In genomic region chr3:17979248-17979647, GRCh38 we compare ENCODE assay signal across 12 cellular contexts.
A peak's percentile ranks its signal among the peaks of the same experiment; 100 is the strongest.
DNase-seq lines count a peak whose midpoint lies in the region; ATAC-seq and TF ChIP-seq lines count a peak whose summit lies in the region.
"Had no signal": no experiment of that assay in that cellular context is flagged by ENCODE, and none has a peak within 500 bp of the region (broad histone marks: within the 10 kb centered on the region; RNA-seq: fewer than 3 reads in every experiment).

No MANE protein-coding gene starts in this region.

- no peaks in the 10 kb centered on the region for H3K36me3 Mint-ChIP-seq in activated CD4-positive, alpha-beta T cell treated with anti-CD3 and anti-CD28 coated beads for 36 hours (ENCODE audit: low read depth)
- H3K36me3 Mint-ChIP-seq in chondrocyte (ENCODE audit: low read depth): no peaks in the 10 kb centered on the region
- H3K36me3 Mint-ChIP-seq: IgD-negative memory B cell had no signal

- no peaks in the 10 kb centered on the region for H3K36me3 ChIP-seq in MG63

- no peaks in the 10 kb centered on the region for H3K9me3 ChIP-seq in MG63

- intact Hi-C loops in activated CD4-positive, alpha-beta T cell treated with anti-CD3 and anti-CD28 coated beads for 36 hours (cut with DNase I, micrococcal nuclease): no loop called here

- peak; percentile 52 for TF ChIP-seq CTCF in chondrocyte (IDR thresholded peaks at IDR 0.05)

- H3K27me3 ChIP-seq in MG63: no peaks in the 10 kb centered on the region

- no peak overlapping the region for H3K4me3 ChIP-seq in MG63

- no peak for ATAC-seq in activated CD4-positive, alpha-beta T cell treated with anti-CD3 and anti-CD28 coated beads for 36 hours
- ATAC-seq in GM21528 (IDR thresholded peaks at IDR 0.05; ENCODE audit: low FRiP score, unreplicated experiment): no peak
- ATAC-seq: activated T-cell treated with anti-CD3 and anti-CD28 coated beads, Interleukin-2, amount 50 U/mL, for 72 hours had no signal

- CTCF ChIA-PET in activated CD4-positive, alpha-beta T cell treated with anti-CD3 and anti-CD28 coated beads for 36 hours (lab: Charles Lee): interaction anchor here (1.0 to 1.6 kb wide), 3 partner anchors 39 to 93 kb away, joined by 4 read pairs; no protein-coding TSS in a partner anchor

- POLR2A ChIA-PET in activated CD4-positive, alpha-beta T cell treated with anti-CD3 and anti-CD28 coated beads for 36 hours (lab: Charles Lee): no interaction called here

- peak; percentile 14 for DNase-seq in activated CD4-positive, alpha-beta T cell treated with anti-CD3 and anti-CD28 coated beads for 36 hours
- DNase-seq in activated CD4-positive, alpha-beta T cell treated with anti-CD3 and anti-CD28 coated beads for 4 hours: no peak
- DNase-seq in MV-4-11 (lab: John Stamatoyannopoulos, UW): peak; percentile 80
- DNase-seq in chondrocyte (ENCODE audit: low spot score): no peak
- peak; percentile 19 for DNase-seq in putamen (ENCODE audit: low spot score)
- no peak for DNase-seq in NCI-H526 treated with DMSO at 0.1 percent for 48 hours (lab: John Stamatoyannopoulos, UW)
- no peak for DNase-seq in MG63
- DNase-seq: activated T-cell treated with anti-CD3 and anti-CD28 coated beads, Interleukin-2, amount 50 U/mL, for 72 hours; stimulated activated CD8-positive, alpha-beta memory T cell treated with anti-CD3 and anti-CD28 coated beads, Interleukin-4, amount 100 ng/mL, for 48 hours; T-helper 9 cell had no signal

- H3K4me3 Mint-ChIP-seq in activated CD4-positive, alpha-beta T cell treated with anti-CD3 and anti-CD28 coated beads for 36 hours: no peak overlapping the region
- no peak overlapping the region for H3K4me3 Mint-ChIP-seq in chondrocyte (ENCODE audit: unreplicated experiment)
- H3K4me3 Mint-ChIP-seq: activated T-cell treated with anti-CD3 and anti-CD28 coated beads, Interleukin-2, amount 50 U/mL, for 72 hours; IgD-negative memory B cell had no signal

- peaks cover 7% of the 10 kb centered on the region for H3K27me3 Mint-ChIP-seq in activated CD4-positive, alpha-beta T cell treated with anti-CD3 and anti-CD28 coated beads for 36 hours
- H3K27me3 Mint-ChIP-seq in chondrocyte (ENCODE audit: low read depth): no peaks in the 10 kb centered on the region

- no peak overlapping the region for H3K27ac Mint-ChIP-seq in activated CD4-positive, alpha-beta T cell treated with anti-CD3 and anti-CD28 coated beads for 36 hours
- no peak overlapping the region for H3K27ac Mint-ChIP-seq in chondrocyte (ENCODE audit: unreplicated experiment)
- H3K27ac Mint-ChIP-seq: activated T-cell treated with anti-CD3 and anti-CD28 coated beads, Interleukin-2, amount 50 U/mL, for 72 hours; IgD-negative memory B cell had no signal

- H3K4me1 Mint-ChIP-seq in activated CD4-positive, alpha-beta T cell treated with anti-CD3 and anti-CD28 coated beads for 36 hours: no peaks in the 10 kb centered on the region
- H3K4me1 Mint-ChIP-seq in chondrocyte (ENCODE audit: low read depth): no peaks in the 10 kb centered on the region
- H3K4me1 Mint-ChIP-seq: IgD-negative memory B cell had no signal

- no peaks in the 10 kb centered on the region for H3K9me3 Mint-ChIP-seq in activated CD4-positive, alpha-beta T cell treated with anti-CD3 and anti-CD28 coated beads for 36 hours (ENCODE audit: low read depth)
- no peaks in the 10 kb centered on the region for H3K9me3 Mint-ChIP-seq in chondrocyte (ENCODE audit: low read depth)
- H3K9me3 Mint-ChIP-seq: activated T-cell treated with anti-CD3 and anti-CD28 coated beads, Interleukin-2, amount 50 U/mL, for 72 hours had no signal

Comparison
In these comparisons a context has a peak if more than half of its experiments do, and no peak if none do; other contexts are left out.
1. DNase-seq: peak in activated CD4-positive, alpha-beta T cell treated with anti-CD3 and anti-CD28 coated beads for 36 hours (single experiment), MV-4-11 (single experiment) and putamen (single experiment); none in activated CD4-positive, alpha-beta T cell treated with anti-CD3 and anti-CD28 coated beads for 4 hours (0 of 2), chondrocyte (single experiment), NCI-H526 treated with DMSO at 0.1 percent for 48 hours (single experiment) and MG63 (single experiment).